In the genomic region with DNA sequence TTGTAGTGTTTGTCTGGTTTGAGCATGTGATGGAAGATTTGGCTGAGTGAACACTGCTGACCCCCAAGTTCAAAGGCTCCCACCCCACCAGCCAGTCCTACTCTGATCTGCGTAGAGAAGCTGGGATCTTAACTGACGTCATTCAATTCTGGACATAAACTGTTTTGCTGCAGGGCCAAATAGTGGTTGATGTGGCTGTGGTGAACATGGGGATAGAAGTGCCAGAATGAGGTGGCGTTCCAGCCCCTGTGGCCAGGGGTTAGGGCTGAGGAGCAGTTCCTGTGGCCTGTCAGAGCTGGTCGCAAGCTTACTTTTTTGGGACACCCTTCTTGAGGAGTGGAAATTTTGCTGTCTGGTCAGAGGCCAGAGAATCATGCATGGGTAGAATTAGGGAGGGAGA, we compare ENCODE assay signal across 15 cellular contexts. TPM values are rescaled to one million over a fixed set of nuclear protein-coding genes. Genes with fewer than 3 reads are reported as not detected.
DNase-seq lines count a peak whose midpoint lies in the region; ATAC-seq, FAIRE-seq and TF ChIP-seq lines count a peak whose summit lies in the region.
"Had no signal": no experiment of that assay in that cellular context is flagged by ENCODE, and none has a peak within 500 bp of the region (broad histone marks: within the 10 kb centered on the region; RNA-seq: fewer than 3 reads in every experiment).

No MANE protein-coding gene starts in this region.

- intact Hi-C loops in CD8-positive, alpha-beta T cell (cut with DNase I, micrococcal nuclease), result no loop called here

- H3K14ac ChIP-seq in H1 (ENCODE audit: insufficient read length), result no peak overlapping the region

- POLR2A ChIA-PET in CD8-positive, alpha-beta T cell (lab: Charles Lee), result no interaction called here
- POLR2A ChIA-PET in RWPE1 (lab: Yijun Ruan, JAX; ENCODE audit: low non-redundant PET), result no interaction called here
- POLR2A ChIA-PET in H1 (lab: Charles Lee; ENCODE audit: partially characterized antibody), result interaction anchor here (0.5 to 1.3 kb wide), 2 partner anchors 11 to 35 kb away, joined by 3 to 6 read pairs; no protein-coding TSS in a partner anchor

- no peaks in the 10 kb centered on the region for H3K9me3 Mint-ChIP-seq in CD8-positive, alpha-beta T cell
- H3K9me3 Mint-ChIP-seq: neural crest cell had no signal

- H3K36me3 Mint-ChIP-seq in CD8-positive, alpha-beta T cell, result peaks cover 64% of the 10 kb centered on the region

- H2BK15ac ChIP-seq in H1 (ENCODE audit: low read length), result no peak overlapping the region

- H3K4me1 ChIP-seq in CD8-positive, alpha-beta T cell (ENCODE audit: insufficient read depth, low read length), result peaks cover 32% of the 10 kb centered on the region
- H3K4me1 ChIP-seq in H1 (replicated peaks in 1 of 4; ENCODE audit: control insufficient read depth in 3 of 4, insufficient read depth in 4 of 4, low read length in 3 of 4), result peaks cover 5 to 23% (median 19%) of the 10 kb centered on the region in 4 experiments
- peaks cover 40% of the 10 kb centered on the region for H3K4me1 ChIP-seq in osteoblast (ENCODE audit: insufficient read depth, low read length)

- H2BK12ac ChIP-seq in H1 (ENCODE audit: low read depth, low read length), result no peak overlapping the region

- no peak overlapping the region for H4K8ac ChIP-seq in H1 (ENCODE audit: extremely low read depth, insufficient read depth, low read length)

- H3K27me3 Mint-ChIP-seq in CD8-positive, alpha-beta T cell (ENCODE audit: low read depth), result no peaks in the 10 kb centered on the region

- H2BK5ac ChIP-seq in H1 (ENCODE audit: low read depth, low read length), result no peak overlapping the region

- peaks cover 4 to 61% of the 10 kb centered on the region in 2 experiments; a peak in 3 of 4 replicates for H3K79me2 ChIP-seq in H1 (ENCODE audit: control insufficient read depth in 1 of 2, insufficient read depth in 2 of 2, low read length in 2 of 2)
- peaks cover 88% of the 10 kb centered on the region for H3K79me2 ChIP-seq in osteoblast (ENCODE audit: insufficient read depth, low read length)

- peaks cover 18% of the 10 kb centered on the region for H3K36me3 ChIP-seq in CD8-positive, alpha-beta T cell (ENCODE audit: insufficient read depth, low read length)
- H3K36me3 ChIP-seq in H1 (ENCODE audit: control insufficient read depth in 2 of 4, insufficient read depth in 4 of 4, low read length in 3 of 4) (peaks cover 3 to 18% (median 11%) of the 10 kb centered on the region in 4 experiments; a peak in 7 of 8 replicates), osteoblast (ENCODE audit: insufficient read depth, low read length) (peaks cover 29% of the 10 kb centered on the region)

- 73% methylated on average over 4 of the region's 4 CpGs; no CpG with 5 or more reads in 1 of the 2 experiments for WGBS in H1 (ENCODE audit: extremely low coverage in 1 of 2, insufficient coverage in 1 of 2, insufficient read length in 1 of 2, insufficient replicate concordance in 2 of 2, low coverage in 1 of 2, low lambda C conversion rate in 2 of 2, missing lambda C conversion rate in 1 of 2), 2 experiments

- H3K4me3 Mint-ChIP-seq in CD8-positive, alpha-beta T cell, result no peak overlapping the region
- H3K4me3 Mint-ChIP-seq: neural crest cell had no signal

- H2AFZ ChIP-seq in H1 (ENCODE audit: low read length), result no peak overlapping the region
- H2AFZ ChIP-seq in osteoblast (ENCODE audit: low read length), result no peak overlapping the region
- H2AFZ ChIP-seq: PC-9 had no signal

- H3K23ac ChIP-seq in H1 (ENCODE audit: insufficient read length), result no peak overlapping the region

- TF ChIP-seq POLR2A in H1 (IDR thresholded peaks at IDR 0.05; ENCODE audit: control extremely low read depth in 1 of 2, low read depth in 2 of 2, low read length in 2 of 2), result no peak

- H3K27ac Mint-ChIP-seq in CD8-positive, alpha-beta T cell, result peak overlapping the region; percentile 49

- no peak for FAIRE-seq in H1 (lab: Jason Lieb, UNC)

- CTCF ChIA-PET in CD8-positive, alpha-beta T cell (lab: Charles Lee), result no interaction called here
- CTCF ChIA-PET in RWPE1 (lab: Yijun Ruan, JAX), result interaction anchor here (0.6 to 0.9 kb wide), 5 partner anchors 13 to 505 kb away, joined by 3 to 8 read pairs (median 3); a partner anchor contains a TSS
- CTCF ChIA-PET in H1 (lab: Charles Lee; ENCODE audit: partially characterized antibody), result interaction anchor here (0.5 to 2.2 kb wide), 8 partner anchors 8 to 102 kb away, joined by 3 to 5 read pairs (median 3); a partner anchor contains a TSS

- H4K20me1 ChIP-seq in H1 (replicated peaks in 1 of 2; ENCODE audit: control insufficient read depth in 1 of 2, insufficient read depth in 2 of 2, low read length in 2 of 2), result peaks cover 30 to 41% of the 10 kb centered on the region in 2 experiments
- peaks cover 62% of the 10 kb centered on the region for H4K20me1 ChIP-seq in osteoblast (ENCODE audit: insufficient read depth, low read length)

- TF ChIP-seq RAD21 in H1 (IDR thresholded peaks at IDR 0.05 in 1 of 2, conservative IDR thresholded peaks at IDR 0.05 in 1 of 2; ENCODE audit: low read depth in 2 of 2, low read length in 2 of 2), result no peak

- H2BK20ac ChIP-seq in H1 (ENCODE audit: low read length), result no peak overlapping the region

- no peaks in the 10 kb centered on the region for H3K27me3 ChIP-seq in CD8-positive, alpha-beta T cell (ENCODE audit: insufficient read depth, low read length)
- no peaks in the 10 kb centered on the region for H3K27me3 ChIP-seq in H1 (replicated peaks in 1 of 4; ENCODE audit: control insufficient read depth in 3 of 4, extremely low read depth in 1 of 4, insufficient read depth in 3 of 4, low read length in 3 of 4)
- no peaks in the 10 kb centered on the region for H3K27me3 ChIP-seq in osteoblast (ENCODE audit: insufficient read depth, low read length)
- H3K27me3 ChIP-seq: transverse colon had no signal

- H3K79me1 ChIP-seq in H1 (ENCODE audit: low read depth, low read length), result peaks cover 27% of the 10 kb centered on the region

- no peak overlapping the region for H2AK5ac ChIP-seq in H1 (ENCODE audit: low read depth, low read length)

- no peaks in the 10 kb centered on the region for H3K9me3 ChIP-seq in CD8-positive, alpha-beta T cell (ENCODE audit: low read length)
- no peaks in the 10 kb centered on the region for H3K9me3 ChIP-seq in H1 (ENCODE audit: insufficient read depth in 2 of 2, low read depth in 1 of 2, low read length in 1 of 2)
- H3K9me3 ChIP-seq in osteoblast (ENCODE audit: low read depth, low read length), result no peaks in the 10 kb centered on the region
- H3K9me3 ChIP-seq: transverse colon had no signal

- H3K23me2 ChIP-seq in H1 (ENCODE audit: low read depth, low read length), result no peaks in the 10 kb centered on the region

- H3K56ac ChIP-seq in H1 (replicated peaks; ENCODE audit: insufficient read length, low read depth, low read length), result no peak overlapping the region

- H2BK120ac ChIP-seq in H1 (replicated peaks; ENCODE audit: low read depth, low read length), result no peak overlapping the region

- no peak for TF ChIP-seq CTCF in CD8-positive, alpha-beta T cell (IDR thresholded peaks at IDR 0.05)
- TF ChIP-seq CTCF in RWPE1 (conservative IDR thresholded peaks at IDR 0.05; ENCODE audit: low read depth) (no peak), H1 (IDR thresholded peaks at IDR 0.05; ENCODE audit: control extremely low read depth in 1 of 3, insufficient read depth in 1 of 3, low read depth in 1 of 3, low read length in 3 of 3) (no peak), osteoblast (IDR thresholded peaks at IDR 0.05; ENCODE audit: extremely low read depth, low read depth, low read length) (no peak)

- H3K4me2 ChIP-seq in H1 (ENCODE audit: insufficient read depth in 1 of 2, low read depth in 2 of 2, low read length in 2 of 2) (peak overlapping the region; percentile 4 to 45; a peak in 1 of 4 replicates), osteoblast (ENCODE audit: insufficient read depth, low read length) (no peak overlapping the region)
- H3K4me2 ChIP-seq: PC-9 had no signal

- peaks cover 45% of the 10 kb centered on the region for H3K4me1 Mint-ChIP-seq in CD8-positive, alpha-beta T cell (ENCODE audit: low read depth)

- no peak overlapping the region for H4K91ac ChIP-seq in H1 (replicated peaks; ENCODE audit: insufficient read length, low read length)

- no peak for ATAC-seq in CD8-positive, alpha-beta T cell
- ATAC-seq in GM18517 (IDR thresholded peaks at IDR 0.05; ENCODE audit: unreplicated experiment), result no peak
- ATAC-seq in HG02885 (IDR thresholded peaks at IDR 0.05; ENCODE audit: poor library complexity, unreplicated experiment), result no peak
- no peak for ATAC-seq in GM21786 (IDR thresholded peaks at IDR 0.05; ENCODE audit: unreplicated experiment)

- H3K4me3 ChIP-seq in CD8-positive, alpha-beta T cell (ENCODE audit: low read depth, low read length), result no peak overlapping the region
- no peak overlapping the region for H3K4me3 ChIP-seq in H1 (ENCODE audit: extremely low read depth in 1 of 4, insufficient read depth in 2 of 4, low read depth in 3 of 4, low read length in 4 of 4)
- H3K4me3 ChIP-seq in osteoblast (ENCODE audit: insufficient read depth, low read length), result no peak overlapping the region
- H3K4me3 ChIP-seq: PC-9, transverse colon had no signal

- no peak for TF ChIP-seq EP300 in H1 (IDR thresholded peaks at IDR 0.05; ENCODE audit: borderline replicate concordance in 1 of 2, low read depth in 2 of 2, low read length in 2 of 2)

- H4K5ac ChIP-seq in H1 (ENCODE audit: insufficient read length, low read depth, low read length), result no peak overlapping the region

- H3K27ac ChIP-seq in CD8-positive, alpha-beta T cell (ENCODE audit: low read depth, low read length), result no peak overlapping the region
- peak overlapping the region; percentile 55 for H3K27ac ChIP-seq in RWPE1
- H3K27ac ChIP-seq in H1 (ENCODE audit: low read depth, low read length), result no peak overlapping the region
- peak overlapping the region; percentile 54 for H3K27ac ChIP-seq in osteoblast (ENCODE audit: low read depth, low read length)
- H3K27ac ChIP-seq: PC-9, transverse colon had no signal

- no peak overlapping the region for H3K4ac ChIP-seq in H1 (replicated peaks; ENCODE audit: insufficient read length, low read depth, low read length)

- no peak overlapping the region; a peak in 1 of 7 replicates for H3K9ac ChIP-seq in H1 (replicated peaks in 1 of 4; ENCODE audit: extremely low read depth in 1 of 4, low read depth in 3 of 4, low read length in 3 of 4)

- H3K18ac ChIP-seq in H1 (ENCODE audit: extremely low read depth, low read length), result no peak overlapping the region

- DNase-seq in CD8-positive, alpha-beta T cell, result no peak
- DNase-seq in RWPE1 (ENCODE audit: low spot score) (no peak), H1 (ENCODE audit: low read depth in 1 of 2, low spot score in 2 of 2) (no peak), osteoblast (ENCODE audit: insufficient read length, low spot score, missing footprints) (peak; percentile 63), NCI-H2029 treated with DMSO at 0.1 percent for 48 hours (lab: John Stamatoyannopoulos, UW) (no peak)
- DNase-seq: activated CD4-positive, alpha-beta T cell treated with anti-CD3 and anti-CD28 coated beads, Interleukin-2, amount 50 U/mL, for 48 hours; NCI-H1417; NCI-H510A; PC-9; transverse colon had no signal

RNA-seq across cellular contexts. Expression of a gene that starts 25.7 kb away (rescaled TPM):
- total RNA-seq in CD8-positive, alpha-beta T cell, result 100 to 1,000 TPM; 133 to 136 TPM
- 108 and 116 TPM in 2 replicates for total RNA-seq in H1 (2021; fragmentation: NEBNext Ultra II Directional; extraction: Animal tissue kit (Norgen Biotek cat#: 25700))
- 97.8 and 108 TPM in 2 replicates for polyA plus RNA-seq in H1 (2011; rRNA removed)
- 84.8 TPM for polyA plus RNA-seq in H1 (2011; cell fraction: cytosol; rRNA removed)
- 75.4 TPM for polyA plus RNA-seq in H1 (2011; cell fraction: nucleus; rRNA removed)
- 68.4 to 77.5 TPM (median 74.2 TPM) in 4 replicates for polyA plus RNA-seq in H1 (2012, experiment 1 of 2)
- polyA plus RNA-seq in H1 (2012, experiment 2 of 2), result 101 TPM
- 78.2 TPM for polyA plus RNA-seq in H1 (2013, experiment 1 of 2)
- 77.6 TPM for polyA plus RNA-seq in H1 (2013, experiment 2 of 2)
- polyA minus RNA-seq in H1 (2011; rRNA and poly(A)+ RNA removed), result 41.9 and 47.3 TPM in 2 replicates
- polyA minus RNA-seq in H1 (2011; cell fraction: cytosol; rRNA and poly(A)+ RNA removed), result 52.3 TPM
- polyA minus RNA-seq in H1 (2011; cell fraction: nucleus; rRNA and poly(A)+ RNA removed), result 27.3 TPM
- 63.6 and 66.2 TPM in 2 replicates for total RNA-seq in osteoblast

RNA-seq across cellular contexts. Expression of a gene that starts 40.5 kb away (rescaled TPM):
- 10 to 100 TPM; 18.0 to 18.2 TPM for total RNA-seq in CD8-positive, alpha-beta T cell
- total RNA-seq in H1 (2021; fragmentation: NEBNext Ultra II Directional; extraction: Animal tissue kit (Norgen Biotek cat#: 25700)), result 17.0 and 17.4 TPM in 2 replicates
- 14.4 and 15.1 TPM in 2 replicates for polyA plus RNA-seq in H1 (2011; rRNA removed)
- 15.9 TPM for polyA plus RNA-seq in H1 (2011; cell fraction: cytosol; rRNA removed)
- 23.2 TPM for polyA plus RNA-seq in H1 (2011; cell fraction: nucleus; rRNA removed)
- 11.7 to 12.5 TPM (median 12.0 TPM) in 4 replicates for polyA plus RNA-seq in H1 (2012, experiment 1 of 2)
- 8.8 TPM for polyA plus RNA-seq in H1 (2012, experiment 2 of 2)
- 7.8 TPM for polyA plus RNA-seq in H1 (2013, experiment 1 of 2)
- polyA plus RNA-seq in H1 (2013, experiment 2 of 2), result 7.5 TPM
- 27.0 and 31.9 TPM in 2 replicates for polyA minus RNA-seq in H1 (2011; rRNA and poly(A)+ RNA removed)
- 12.0 TPM for polyA minus RNA-seq in H1 (2011; cell fraction: cytosol; rRNA and poly(A)+ RNA removed)
- 22.8 TPM for polyA minus RNA-seq in H1 (2011; cell fraction: nucleus; rRNA and poly(A)+ RNA removed)
- total RNA-seq in osteoblast, result 15.0 and 16.3 TPM in 2 replicates

RNA-seq across cellular contexts. Expression of a gene that starts 44.5 kb away (rescaled TPM):
- total RNA-seq in CD8-positive, alpha-beta T cell, result not detected
- total RNA-seq in H1 (2021; fragmentation: NEBNext Ultra II Directional; extraction: Animal tissue kit (Norgen Biotek cat#: 25700)), result not detected in 2 replicates
- polyA plus RNA-seq in H1 (2011; rRNA removed), result 0.25 TPM in 1 of 2 replicates, not detected in the other
- 0.05 TPM for polyA plus RNA-seq in H1 (2011; cell fraction: cytosol; rRNA removed)
- 0.17 TPM for polyA plus RNA-seq in H1 (2011; cell fraction: nucleus; rRNA removed)
- polyA plus RNA-seq in H1 (2012, experiment 1 of 2), result not detected in 4 replicates
- polyA plus RNA-seq in H1 (2012, experiment 2 of 2), result not detected
- polyA plus RNA-seq in H1 (2013, experiment 1 of 2), result not detected
- polyA plus RNA-seq in H1 (2013, experiment 2 of 2), result 0.04 TPM
- polyA minus RNA-seq in H1 (2011; rRNA and poly(A)+ RNA removed), result 0.12 TPM in 1 of 2 replicates, not detected in the other
- polyA minus RNA-seq in H1 (2011; cell fraction: cytosol; rRNA and poly(A)+ RNA removed), result not detected
- polyA minus RNA-seq in H1 (2011; cell fraction: nucleus; rRNA and poly(A)+ RNA removed), result not detected
- total RNA-seq in osteoblast, result not detected in 2 replicates
- total RNA-seq: neural crest cell; PC-9; T-helper 1 cell treated with Interleukin-12 subunit alpha and Interleukin-12 subunit beta and Interleukin-4 antibody, amounts not matched to agents 30 ng/mL and 1 ng/mL, for 36 hours; transverse colon had no signal

RNA-seq across cellular contexts. Expression of a gene that starts 47.8 kb away (rescaled TPM):
- 10 to 100 TPM; 52.1 to 53.7 TPM for total RNA-seq in CD8-positive, alpha-beta T cell
- total RNA-seq in H1 (2021; fragmentation: NEBNext Ultra II Directional; extraction: Animal tissue kit (Norgen Biotek cat#: 25700)), result 24.4 and 26.6 TPM in 2 replicates
- polyA plus RNA-seq in H1 (2011; rRNA removed), result 29.1 and 29.7 TPM in 2 replicates
- polyA plus RNA-seq in H1 (2011; cell fraction: cytosol; rRNA removed), result 33.2 TPM
- polyA plus RNA-seq in H1 (2011; cell fraction: nucleus; rRNA removed), result 24.2 TPM
- polyA plus RNA-seq in H1 (2012, experiment 1 of 2), result 25.3 to 28.0 TPM (median 27.1 TPM) in 4 replicates
- polyA plus RNA-seq in H1 (2012, experiment 2 of 2), result 29.1 TPM
- polyA plus RNA-seq in H1 (2013, experiment 1 of 2), result 18.8 TPM
- polyA plus RNA-seq in H1 (2013, experiment 2 of 2), result 20.2 TPM
- polyA minus RNA-seq in H1 (2011; rRNA and poly(A)+ RNA removed), result 24.7 and 32.0 TPM in 2 replicates
- polyA minus RNA-seq in H1 (2011; cell fraction: cytosol; rRNA and poly(A)+ RNA removed), result 15.7 TPM
- 23.8 TPM for polyA minus RNA-seq in H1 (2011; cell fraction: nucleus; rRNA and poly(A)+ RNA removed)
- total RNA-seq in osteoblast, result 76.0 and 76.3 TPM in 2 replicates

Comparison
In these comparisons a context has a peak if more than half of its experiments do, and no peak if none do; other contexts are left out.
1. H3K27ac ChIP-seq: peak in RWPE1 (single experiment) and osteoblast (single experiment); none in CD8-positive, alpha-beta T cell (single experiment) and H1 (single experiment).